8 cellular contexts compared by ENCODE assay signal in the genomic region with DNA sequence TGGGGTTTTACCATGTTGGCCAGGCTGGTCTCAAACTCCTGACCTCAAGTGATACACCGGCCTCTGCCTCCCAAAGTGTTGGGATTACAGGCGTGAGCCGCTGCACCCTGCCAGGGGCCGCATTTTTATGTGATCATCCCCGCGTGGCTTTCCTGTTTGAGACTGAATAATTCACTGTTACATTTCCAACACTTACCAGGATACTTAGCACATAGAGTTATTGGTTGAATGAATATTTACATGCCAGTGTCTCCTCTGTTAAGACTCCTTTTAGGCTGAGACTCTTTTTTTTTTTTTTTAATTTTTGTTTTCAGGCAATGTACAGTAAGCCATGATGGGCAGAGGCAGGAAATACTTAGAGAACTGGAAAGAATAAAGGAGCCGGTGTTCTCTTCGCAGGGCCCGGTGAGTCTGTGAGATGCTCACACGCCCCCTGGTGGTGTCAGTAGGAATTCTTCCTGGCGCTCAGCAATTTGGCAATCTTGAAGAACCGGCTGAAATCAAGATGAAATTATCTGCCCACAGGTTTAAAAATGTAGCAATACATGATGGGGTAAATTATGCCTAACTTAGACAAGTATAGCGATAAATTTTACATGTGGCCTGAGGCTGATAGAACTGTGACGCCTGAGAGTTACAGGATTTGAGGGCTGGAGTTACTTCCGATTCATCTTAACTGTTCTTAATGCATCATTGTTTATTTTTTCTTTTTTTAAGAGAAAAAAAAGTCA. TPM values are rescaled to one million over a fixed set of nuclear protein-coding genes. Genes with fewer than 3 reads are reported as not detected.
DNase-seq lines count a peak whose midpoint lies in the region; ATAC-seq, FAIRE-seq and TF ChIP-seq lines count a peak whose summit lies in the region.

No MANE protein-coding gene starts in this region.

- intact Hi-C loops in mucosa of descending colon (cut with DNase I, micrococcal nuclease): no loop called here

- FAIRE-seq in HTR-8/SVneo (lab: Jason Lieb, UNC): peak; percentile 60

- H3K9me2 ChIP-seq in OCI-LY1 (ENCODE audit: low read depth, low read length): no peaks in the 10 kb centered on the region

- no peaks in the 10 kb centered on the region for H3K79me2 ChIP-seq in OCI-LY1 (ENCODE audit: insufficient read depth, low read length)

- H4K20me1 ChIP-seq in OCI-LY1 (ENCODE audit: insufficient read depth, low read length): no peaks in the 10 kb centered on the region

- peaks cover under 1% of the 10 kb centered on the region; the same call in 1 of the 2 replicates for H3F3A ChIP-seq in OCI-LY1 (ENCODE audit: insufficient read depth, low read length)

- TF ChIP-seq CTCF in OCI-LY1 (IDR thresholded peaks at IDR 0.05; ENCODE audit: low read length) (peak; percentile 86), endothelial cell (IDR thresholded peaks at IDR 0.05; ENCODE audit: unreplicated experiment) (peak; percentile 87), mucosa of descending colon (IDR thresholded peaks at IDR 0.05) (peak; percentile 87)

- no peaks in the 10 kb centered on the region for H3K27me3 ChIP-seq in OCI-LY1 (ENCODE audit: insufficient read depth, low read length)

- no peak overlapping the region for H3K9ac ChIP-seq in OCI-LY1 (ENCODE audit: low read length)

- H3K4me2 ChIP-seq in OCI-LY1 (ENCODE audit: low read length): peak overlapping the region; percentile 31; the same call in 1 of the 2 replicates

- H3K4me3 ChIP-seq in OCI-LY1 (ENCODE audit: low read depth, low read length, poor library complexity, severe bottlenecking) (no peak overlapping the region), mucosa of descending colon (no peak overlapping the region)

- H3K4me1 ChIP-seq in OCI-LY1 (ENCODE audit: insufficient read depth, low read length, severe bottlenecking) (peaks cover 7% of the 10 kb centered on the region), mucosa of descending colon (ENCODE audit: low read depth) (peaks cover 12% of the 10 kb centered on the region)

- H3K4me1 Mint-ChIP-seq in endothelial cell (ENCODE audit: unreplicated experiment): peaks cover 3% of the 10 kb centered on the region

- no peak overlapping the region for H3K27ac Mint-ChIP-seq in endothelial cell (ENCODE audit: unreplicated experiment)

- DNase-seq in COLO829 (ENCODE audit: low spot score) (peak; percentile 95), HTR-8/SVneo (ENCODE audit: insufficient read length, low spot score) (peak; percentile 98), endothelial cell (ENCODE audit: low spot score) (peak; percentile 82), mucosa of descending colon (peak; percentile 77 to 92 (median 84))
- peak; percentile 58 for DNase-seq in activated CD8-positive, alpha-beta memory T cell treated with anti-CD3 and anti-CD28 coated beads, Interleukin-2, amount 50 U/mL, for 1 hour (ENCODE audit: extremely low read depth)
- peak; percentile 65 to 66 for DNase-seq in stimulated activated CD8-positive, alpha-beta memory T cell treated with anti-CD3 and anti-CD28 coated beads, Interleukin-4, amount 100 ng/mL, for 1 hour (ENCODE audit: low read depth in 2 of 2, low spot score in 1 of 2)

- H3K36me3 ChIP-seq in OCI-LY1 (ENCODE audit: insufficient read depth, low read length): no peaks in the 10 kb centered on the region
- no peaks in the 10 kb centered on the region for H3K36me3 ChIP-seq in mucosa of descending colon (ENCODE audit: low read depth)

- no peaks in the 10 kb centered on the region for H3K9me3 Mint-ChIP-seq in endothelial cell (ENCODE audit: unreplicated experiment)

- no peak overlapping the region for H3K27ac ChIP-seq in OCI-LY1 (ENCODE audit: low read depth, low read length, poor library complexity, severe bottlenecking)

- no peaks in the 10 kb centered on the region for H3K36me3 Mint-ChIP-seq in endothelial cell (ENCODE audit: low read depth, unreplicated experiment)

- peak; percentile 93 for ATAC-seq in mucosa of descending colon
- ATAC-seq in GM18867 (IDR thresholded peaks at IDR 0.05; ENCODE audit: unreplicated experiment): no peak

- no peak overlapping the region for H2AFZ ChIP-seq in OCI-LY1 (ENCODE audit: low read length)

- no peak overlapping the region for H3K4me3 Mint-ChIP-seq in endothelial cell (ENCODE audit: unreplicated experiment)

- H3K27me3 Mint-ChIP-seq in endothelial cell (ENCODE audit: unreplicated experiment): peaks cover 2% of the 10 kb centered on the region

- H3K9me3 ChIP-seq in OCI-LY1 (ENCODE audit: low read length) (0 out of 2 replicates have a peak, but pooled peaks cover 2% of the 10 kb centered on the region), mucosa of descending colon (no peaks in the 10 kb centered on the region)

RNA-seq across cellular contexts. Expression of gene RNF114, which starts 7.6 kb away (rescaled TPM):
- total RNA-seq in endothelial cell (ENCODE audit: unreplicated experiment): 46.8 TPM
- total RNA-seq in mucosa of descending colon: 10 to 100 TPM; 81.3 to 89.0 (median 88.2) TPM

RNA-seq across cellular contexts. Expression of gene SPATA2, which starts 13.2 kb away (rescaled TPM):
- total RNA-seq in endothelial cell (ENCODE audit: unreplicated experiment) (8.4 TPM), mucosa of descending colon (10 to 100 TPM; 16.2 to 24.1 (median 20.2) TPM)

RNA-seq across cellular contexts. Expression of gene SNAI1, which starts 54.2 kb away (rescaled TPM):
- total RNA-seq in endothelial cell (ENCODE audit: unreplicated experiment) (26.4 TPM), mucosa of descending colon (1 to 10 TPM in 1 of 3 donors, under 1 TPM in 2; 0.78 to 4.5 (median 0.96) TPM)
